19 cellular contexts compared by ENCODE assay signal in the genomic region with DNA sequence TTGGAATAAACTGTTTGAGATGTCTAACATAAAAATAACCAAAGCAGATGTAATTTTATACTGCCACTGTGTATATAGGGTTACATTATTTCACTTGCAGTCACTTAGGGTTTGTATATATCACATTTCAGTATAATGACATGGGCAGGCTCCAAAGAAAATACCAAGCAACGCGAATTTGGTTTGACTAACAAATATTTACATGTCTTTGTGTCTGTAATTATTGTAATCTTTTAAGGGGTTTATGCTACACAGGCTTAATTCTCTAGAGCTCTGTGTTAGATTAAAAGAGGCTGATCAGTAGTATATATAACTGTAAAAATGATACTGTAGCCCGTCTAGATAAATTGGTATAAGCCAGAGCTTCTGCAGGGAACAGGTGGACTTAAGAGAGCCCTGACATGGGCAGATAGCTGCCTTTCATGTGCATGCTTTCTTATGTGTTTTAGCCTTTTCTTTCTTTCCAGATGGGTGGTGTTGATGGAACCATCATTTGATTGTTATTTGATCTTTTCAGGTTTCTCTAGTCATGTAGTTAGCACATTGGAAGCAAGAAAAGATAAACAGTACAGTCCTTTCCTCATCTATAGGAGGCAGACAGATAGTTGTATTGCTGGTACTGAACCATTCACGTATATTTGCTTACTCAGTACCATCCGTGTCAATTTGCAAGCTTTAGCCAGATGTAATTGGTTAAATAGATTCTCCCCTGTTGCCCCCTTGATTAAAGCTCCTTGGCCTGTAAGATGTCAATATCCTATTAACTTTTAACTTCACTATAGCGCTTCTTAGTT.
DNase-seq lines count a peak whose midpoint lies in the region; ATAC-seq and TF ChIP-seq lines count a peak whose summit lies in the region.
"Had no signal": no experiment of that assay in that cellular context is flagged by ENCODE, and none has a peak within 500 bp of the region (broad histone marks: within the 10 kb centered on the region; RNA-seq: fewer than 3 reads in every experiment).

No MANE protein-coding gene starts in this region.

- H3K36me3 ChIP-seq in skeletal muscle satellite cell (ENCODE audit: insufficient read depth, low read length), result no peaks in the 10 kb centered on the region
- peaks cover 0 to 6% (median 0%) of the 10 kb centered on the region in 4 donors for H3K36me3 ChIP-seq in right lobe of liver
- H3K36me3 ChIP-seq: cardiac muscle cell, neutrophil, transverse colon had no signal

- H3K9ac ChIP-seq in skeletal muscle satellite cell (ENCODE audit: low read depth, low read length), result no peak overlapping the region

- H3K4me1 ChIP-seq in skeletal muscle satellite cell (ENCODE audit: control insufficient read depth, insufficient read depth, low read length) (no peaks in the 10 kb centered on the region), right lobe of liver (no peaks in the 10 kb centered on the region)
- H3K4me1 ChIP-seq: left ventricle myocardium inferior had no signal

- no peak for TF ChIP-seq CTCF in right lobe of liver (IDR thresholded peaks at IDR 0.05)

- peak overlapping the region; percentile 1 for H3K4me2 ChIP-seq in skeletal muscle satellite cell (ENCODE audit: low read length)
- H3K4me2 ChIP-seq: GM23338 had no signal

- DNase-seq in NCI-H2107 treated with DMSO at 0.1 percent for 48 hours (lab: John Stamatoyannopoulos, UW; ENCODE audit: unreplicated experiment) (peak; percentile 57), NCI-H2107 (lab: John Stamatoyannopoulos, UW) (no peak), NCI-H146 treated with DMSO at 0.1 percent for 48 hours (lab: John Stamatoyannopoulos, UW; ENCODE audit: unreplicated experiment) (peak; percentile 61), NCI-H82 (lab: John Stamatoyannopoulos, UW) (peak; percentile 67), KBM-7 (no peak), right lobe of liver (no peak)
- DNase-seq: ACHN; activated CD4-positive, alpha-beta T cell treated with anti-CD3 and anti-CD28 coated beads for 4 hours; CD4-positive, alpha-beta T cell; dorsolateral prefrontal cortex; left ventricle myocardium inferior; NCI-H524 treated with DMSO at 0.1 percent for 48 hours; stimulated activated naive B cell treated with anti-CD40 and anti-IgM and Interleukin-4, amounts not matched to agents 10 μg/mL and 1 μg/mL and 100 μg/mL, for 72 hours; transverse colon had no signal

- H3K9me3 ChIP-seq in skeletal muscle satellite cell (replicated peaks; ENCODE audit: low read length) (no peaks in the 10 kb centered on the region), right lobe of liver (no peaks in the 10 kb centered on the region)
- H3K9me3 ChIP-seq: left ventricle myocardium inferior, neutrophil, transverse colon had no signal

- H3K27ac ChIP-seq in right lobe of liver, result no peak overlapping the region
- H3K27ac ChIP-seq: cardiac muscle cell, dorsolateral prefrontal cortex, left ventricle myocardium inferior, neutrophil, transverse colon had no signal

- ATAC-seq in right lobe of liver (no peak), HG03280 (IDR thresholded peaks at IDR 0.05; ENCODE audit: unreplicated experiment) (no peak)
- ATAC-seq: GM23338; stimulated activated naive B cell treated with anti-CD40 and anti-IgM and Interleukin-4, amounts not matched to agents 10 μg/mL and 1 μg/mL and 100 μg/mL, for 72 hours had no signal

- H3K27me3 ChIP-seq in skeletal muscle satellite cell (ENCODE audit: control insufficient read depth, insufficient read depth, low read length) (no peaks in the 10 kb centered on the region), right lobe of liver (no peaks in the 10 kb centered on the region)
- H3K27me3 ChIP-seq: cardiac muscle cell, dorsolateral prefrontal cortex, neutrophil, transverse colon had no signal

- H3K4me3 ChIP-seq in skeletal muscle satellite cell (ENCODE audit: low read length) (no peak overlapping the region), right lobe of liver (no peak overlapping the region)
- H3K4me3 ChIP-seq: cardiac muscle cell, dorsolateral prefrontal cortex, GM23338, left ventricle myocardium inferior, transverse colon had no signal

- whole genome bisulfite sequencing in right lobe of liver (ENCODE audit: insufficient coverage, low coverage, low lambda C conversion rate, missing lambda C conversion rate), result 77% methylated on average over 6 of the region's 6 CpGs

- in situ Hi-C loops in KBM-7 (cut with MboI; ENCODE audit: low pct_unique_long_range_greater_than_20kb, low sequenced_read_pairs), result no loop called here

- intact Hi-C loops in right lobe of liver (cut with DNase I), result no loop called here

- no peak for TF ChIP-seq POLR2A in right lobe of liver (IDR thresholded peaks at IDR 0.05)

Comparison
In these comparisons a context has a peak if more than half of its experiments do, and no peak if none do; other contexts are left out.
1. DNase-seq: peak in NCI-H2107 treated with DMSO at 0.1 percent for 48 hours (single experiment), NCI-H146 treated with DMSO at 0.1 percent for 48 hours (single experiment) and NCI-H82 (single experiment); none in NCI-H2107 (single experiment), KBM-7 (single experiment) and right lobe of liver (0 of 3).